In genomic region chr17:35896011-35896587, GRCh38 we compare ENCODE assay signal across 12 cellular contexts. TPM values are rescaled to one million over a fixed set of nuclear protein-coding genes. Genes with fewer than 3 reads are reported as not detected.
DNase-seq lines count a peak whose midpoint lies in the region; ATAC-seq, FAIRE-seq and TF ChIP-seq lines count a peak whose summit lies in the region.
"Had no signal": no experiment of that assay in that cellular context is flagged by ENCODE, and none has a peak within 500 bp of the region (broad histone marks: within the 10 kb centered on the region; RNA-seq: fewer than 3 reads in every experiment).

No MANE protein-coding gene starts in this region.

- in situ Hi-C loops in GM12878 (cut with MboI): no loop called here
- in situ Hi-C loops in transverse colon (cut with MboI; ENCODE audit: low pct_ligation_motif_present in 1 of 4, low pct_unique_long_range_greater_than_20kb in 1 of 4, low sequenced_read_pairs in 3 of 4): no loop called here

- CTCF ChIA-PET in GM12878 (lab: Yijun Ruan, JAX): interaction anchor here (1.1 to 1.6 kb wide), 3 partner anchors 16 to 253 kb away, joined by 3 to 10 read pairs (median 5); partner anchors contain the start of gene CCL5

- 0 out of 2 replicates have a peak, but pooled peaks have one; percentile 1 for TF ChIP-seq RAD21 in GM12878 (IDR thresholded peaks at IDR 0.05; ENCODE audit: insufficient read depth, low read depth, low read length)

- no TSS peak for BruUV-seq in GM12878 (replicated peaks; lab: Mats Ljungman, UMichigan)

- H3K27me3 ChIP-seq in GM12878 (replicated peaks in 1 of 2; ENCODE audit: control insufficient read depth in 2 of 2, insufficient read depth in 2 of 2, low read length in 1 of 2) (no peaks in the 10 kb centered on the region), transverse colon (no peaks in the 10 kb centered on the region), prostate gland (replicated peaks; ENCODE audit: insufficient read depth) (no peaks in the 10 kb centered on the region)
- H3K27me3 ChIP-seq: BLaER1 had no signal

- no peaks in the 10 kb centered on the region for H3K79me2 ChIP-seq in GM12878 (ENCODE audit: control insufficient read depth, insufficient read depth, low read length)

- RAD21 ChIA-PET in GM12878 (lab: Charles Lee; ENCODE audit: unreplicated experiment): interaction anchor here (0.5 to 9.4 kb wide), 6 partner anchors 18 to 194 kb away, joined by 3 to 125 read pairs (median 4); partner anchors contain the start of genes CCL3 and CCL5

- peak; percentile 11 for DNase-seq in stimulated activated CD4-positive, alpha-beta T cell treated with anti-CD3 and anti-CD28 coated beads, Interleukin-15, amount 100 ng/mL, for 24 hours
- DNase-seq in stimulated activated CD4-positive, alpha-beta T cell treated with anti-CD3 and anti-CD28 coated beads, Interleukin-4, amount 100 ng/mL, for 4 hours: no peak
- DNase-seq in NOMO-1 treated with dmso at 0.1 percent for 144 hours (lab: John Stamatoyannopoulos, UW; ENCODE audit: unreplicated experiment) (peak; percentile 67), GM12878 (ENCODE audit: low read depth, low spot score) (no peak), transverse colon (peak; percentile 17), prostate gland (ENCODE audit: low spot score) (no peak), NCI-H1105 treated with DMSO at 0.1 percent for 48 hours (lab: John Stamatoyannopoulos, UW) (no peak), amniotic stem cell (lab: John Stamatoyannopoulos, UW) (no peak)
- DNase-seq: dorsolateral prefrontal cortex had no signal

- TF ChIP-seq POLR2A in GM12878 (IDR thresholded peaks at IDR 0.05; ENCODE audit: low read depth, low read length) (no peak), transverse colon (IDR thresholded peaks at IDR 0.05) (no peak), prostate gland (IDR thresholded peaks at IDR 0.05) (no peak)

- intact Hi-C loops in GM12878 (cut with micrococcal nuclease; ENCODE audit: unreplicated experiment) (no loop called here), transverse colon (cut with DNase I; ENCODE audit: low total_unique reads) (no loop called here), prostate gland (cut with DNase I) (no loop called here)

- TF ChIP-seq EP300 in GM12878 (IDR thresholded peaks at IDR 0.05; ENCODE audit: borderline replicate concordance in 1 of 2, control insufficient read depth in 1 of 2, low read depth in 2 of 2, low read length in 2 of 2): no peak
- no peak for TF ChIP-seq EP300 in transverse colon (IDR thresholded peaks at IDR 0.05; ENCODE audit: low read depth)

- peak overlapping the region; percentile 62 for H2AFZ ChIP-seq in GM12878 (ENCODE audit: control insufficient read depth, low read depth, low read length)

- ATAC-seq in GM12878: peak; percentile 69
- ATAC-seq: Panc1 had no signal

- TF ChIP-seq CTCF in GM12878 (IDR thresholded peaks at IDR 0.05 in 2 of 3, conservative IDR thresholded peaks at IDR 0.05 in 1 of 3; ENCODE audit: control insufficient read depth in 2 of 3, extremely low read depth in 1 of 3, insufficient read depth in 1 of 3, low read depth in 3 of 3, low read length in 3 of 3): no peak
- TF ChIP-seq CTCF in transverse colon (IDR thresholded peaks at IDR 0.05): no peak
- no peak for TF ChIP-seq CTCF in prostate gland (IDR thresholded peaks at IDR 0.05)

- peaks cover 20% of the 10 kb centered on the region for H3K4me1 ChIP-seq in GM12878 (ENCODE audit: control insufficient read depth, insufficient read depth, low read length)
- no peaks in the 10 kb centered on the region for H3K4me1 ChIP-seq in transverse colon
- H3K4me1 ChIP-seq in prostate gland (replicated peaks): no peaks in the 10 kb centered on the region

- WGBS in GM12878 (ENCODE audit: insufficient coverage, insufficient replicate concordance, low lambda C conversion rate, missing lambda C conversion rate): 48% methylated on average over 10 of the region's 10 CpGs
- 65 to 69% methylated on average over 4 to 10 of the region's 10 CpGs for WGBS in transverse colon (ENCODE audit: low coverage in 1 of 2), 2 donors
- WGBS in prostate gland: 91% methylated on average over 10 of the region's 10 CpGs

- SMC1A ChIA-PET in GM12878 (lab: Charles Lee; ENCODE audit: uncharacterized antibody, unreplicated experiment): interaction anchor here (0.9 to 11.3 kb wide), 7 partner anchors 10 to 178 kb away, joined by 3 to 155 read pairs (median 3); partner anchors contain the start of genes CCL5 and RDM1

- H3K4me3 ChIP-seq in GM12878: no peak overlapping the region
- H3K4me3 ChIP-seq in transverse colon: no peak overlapping the region
- no peak overlapping the region for H3K4me3 ChIP-seq in prostate gland
- H3K4me3 ChIP-seq: BLaER1, dorsolateral prefrontal cortex had no signal

- POLR2A ChIA-PET in GM12878 (lab: Charles Lee): interaction anchor here (0.6 to 1.6 kb wide), 5 partner anchors 13 to 200 kb away, joined by 3 to 10 read pairs (median 3); partner anchors contain the start of gene CCL5

- no peak for FAIRE-seq in GM12878 (lab: Jason Lieb, UNC)

- H3K9me3 ChIP-seq in GM12878 (replicated peaks; ENCODE audit: control insufficient read depth, insufficient read depth, low read length) (no peaks in the 10 kb centered on the region; the same call in 2 of the 3 replicates), transverse colon (no peaks in the 10 kb centered on the region), prostate gland (no peaks in the 10 kb centered on the region)
- H3K9me3 ChIP-seq: BLaER1 had no signal

- H3K9ac ChIP-seq in GM12878 (ENCODE audit: control insufficient read depth, insufficient read depth, low read length): no peak overlapping the region
- H3K9ac ChIP-seq: BLaER1 had no signal

- no peaks in the 10 kb centered on the region for H4K20me1 ChIP-seq in GM12878 (ENCODE audit: control insufficient read depth, insufficient read depth)
- H4K20me1 ChIP-seq: BLaER1 had no signal

- peak overlapping the region; percentile 46 for H3K4me2 ChIP-seq in GM12878 (ENCODE audit: control insufficient read depth, insufficient read depth)
- H3K4me2 ChIP-seq: BLaER1 had no signal

- H3K36me3 ChIP-seq in GM12878 (ENCODE audit: control insufficient read depth in 2 of 2, insufficient read depth in 2 of 2, low read length in 1 of 2) (no peaks in the 10 kb centered on the region), transverse colon (no peaks in the 10 kb centered on the region), prostate gland (no peaks in the 10 kb centered on the region)
- H3K36me3 ChIP-seq: BLaER1 had no signal

- 0 out of 2 replicates have a peak overlapping the region, but pooled peaks have one; percentile 45 for H3K27ac ChIP-seq in GM12878 (ENCODE audit: control insufficient read depth, insufficient read depth)
- H3K27ac ChIP-seq in transverse colon: no peak overlapping the region
- no peak overlapping the region for H3K27ac ChIP-seq in prostate gland
- H3K27ac ChIP-seq: BLaER1, dorsolateral prefrontal cortex had no signal

RNA-seq across cellular contexts. Expression of gene CCL5, which starts 15.9 kb away (rescaled TPM):
- 13.2 and 14.2 TPM in 2 replicates for total RNA-seq in GM12878 (2013; cell fraction: nucleolus; rRNA removed)
- total RNA-seq in GM12878 (2014; rRNA removed): 82.0 and 96.3 TPM in 2 replicates
- 75.4 and 79.6 TPM in 2 replicates for total RNA-seq in GM12878 (2014; rRNA removed; fragmentation: Illumina TruSeq; extraction: Trizol)
- 60.2 and 71.7 TPM in 2 replicates for total RNA-seq in GM12878 (2021)
- 24.2 TPM for polyA plus RNA-seq in GM12878 (2011; ENCODE audit: low read depth)
- 166 and 175 TPM in 2 replicates for polyA plus RNA-seq in GM12878 (2011; rRNA removed)
- polyA plus RNA-seq in GM12878 (2011; cell fraction: cytosol; rRNA removed): 161 and 226 TPM in 2 replicates
- 21.7 and 23.4 TPM in 2 replicates for polyA plus RNA-seq in GM12878 (2011; cell fraction: nucleus; rRNA removed)
- 28.6 and 36.4 TPM in 2 replicates for polyA plus RNA-seq in GM12878 (2012)
- polyA plus RNA-seq in GM12878 (2014; fragmentation: Illumina TruSeq; extraction: Trizol): 95.6 and 112 TPM in 2 replicates
- 100 to 1,000 TPM; 139 to 186 TPM for polyA plus RNA-seq in GM12878 (2014; fragmentation: Nextera tagmentation; extraction: Ambion mirVana)
- polyA plus RNA-seq in GM12878 (2014; rRNA removed): 84.0 and 99.6 TPM in 2 replicates
- 10 to 100 TPM; 45.7 to 56.1 TPM for polyA plus RNA-seq in GM12878 (2016; fragmentation: Nextera tagmentation; extraction: Ambion mirVana)
- 62.0 and 109 TPM in 2 replicates for polyA minus RNA-seq in GM12878 (2011; rRNA and poly(A)+ RNA removed)
- 37.3 and 38.6 TPM in 2 replicates for polyA minus RNA-seq in GM12878 (2011; cell fraction: cytosol; rRNA and poly(A)+ RNA removed)
- 4.0 and 6.3 TPM in 2 replicates for polyA minus RNA-seq in GM12878 (2011; cell fraction: nucleus; rRNA and poly(A)+ RNA removed)
- 10 to 100 TPM in 2 of 4 donors, 1 to 10 TPM in 2; 1.8 to 12.8 (median 6.2) TPM for total RNA-seq in transverse colon
- 1 to 10 TPM; 1.2 to 4.5 TPM for total RNA-seq in prostate gland

RNA-seq across cellular contexts. Expression of gene HEATR9, which starts 27.4 kb away (rescaled TPM):
- total RNA-seq in GM12878 (2013; cell fraction: nucleolus; rRNA removed): 0.40 and 0.42 TPM in 2 replicates
- total RNA-seq in GM12878 (2014; rRNA removed) (0.11 TPM in 1 of 2 replicates, not detected in the other), GM12878 (2014; rRNA removed; fragmentation: Illumina TruSeq; extraction: Trizol) (0.04 TPM in 1 of 2 replicates, not detected in the other), GM12878 (2021) (0.21 and 0.53 TPM in 2 replicates), transverse colon (not detected), prostate gland (under 1 TPM in 1 of 2 donors, not detected in 1; 0.40 TPM)
- not detected for polyA plus RNA-seq in GM12878 (2011; ENCODE audit: low read depth)
- polyA plus RNA-seq in GM12878 (2011; rRNA removed) (0.43 and 0.50 TPM in 2 replicates), GM12878 (2014; fragmentation: Illumina TruSeq; extraction: Trizol) (0.08 and 0.12 TPM in 2 replicates), GM12878 (2014; fragmentation: Nextera tagmentation; extraction: Ambion mirVana) (under 1 TPM; 0.11 to 0.14 TPM), GM12878 (2014; rRNA removed) (0.17 and 0.36 TPM in 2 replicates), GM12878 (2016; fragmentation: Nextera tagmentation; extraction: Ambion mirVana) (not detected)
- 0.27 and 0.28 TPM in 2 replicates for polyA plus RNA-seq in GM12878 (2011; cell fraction: cytosol; rRNA removed)
- polyA plus RNA-seq in GM12878 (2011; cell fraction: nucleus; rRNA removed): 1.6 and 2.5 TPM in 2 replicates
- polyA plus RNA-seq in GM12878 (2012): 0.06 TPM in 1 of 2 replicates, not detected in the other
- polyA minus RNA-seq in GM12878 (2011; rRNA and poly(A)+ RNA removed): 0.29 TPM in 1 of 2 replicates, not detected in the other
- not detected in 2 replicates for polyA minus RNA-seq in GM12878 (2011; cell fraction: cytosol; rRNA and poly(A)+ RNA removed)
- polyA minus RNA-seq in GM12878 (2011; cell fraction: nucleus; rRNA and poly(A)+ RNA removed): 0.29 and 0.48 TPM in 2 replicates
- total RNA-seq: LHCN-M2 had no signal

RNA-seq across cellular contexts. Expression of gene RDM1, which starts 34.5 kb away (rescaled TPM):
- total RNA-seq in GM12878 (2013; cell fraction: nucleolus; rRNA removed): 7.0 and 7.8 TPM in 2 replicates
- total RNA-seq in GM12878 (2014; rRNA removed) (5.7 and 8.8 TPM in 2 replicates), GM12878 (2014; rRNA removed; fragmentation: Illumina TruSeq; extraction: Trizol) (5.9 and 8.1 TPM in 2 replicates), GM12878 (2021) (9.7 and 12.1 TPM in 2 replicates), transverse colon (10 to 100 TPM in 1 of 4 donors, not detected in 3; 39.2 TPM), prostate gland (1 to 10 TPM in 1 of 2 donors, not detected in 1; 2.4 TPM)
- polyA plus RNA-seq in GM12878 (2011; ENCODE audit: low read depth): 3.5 TPM
- polyA plus RNA-seq in GM12878 (2011; rRNA removed) (18.4 and 21.8 TPM in 2 replicates), GM12878 (2014; fragmentation: Illumina TruSeq; extraction: Trizol) (9.6 and 11.1 TPM in 2 replicates), GM12878 (2014; fragmentation: Nextera tagmentation; extraction: Ambion mirVana) (10 to 100 TPM; 12.0 to 15.9 TPM), GM12878 (2014; rRNA removed) (6.2 and 8.2 TPM in 2 replicates), GM12878 (2016; fragmentation: Nextera tagmentation; extraction: Ambion mirVana) (10 to 100 TPM; 11.7 to 16.0 TPM)
- 13.6 and 14.1 TPM in 2 replicates for polyA plus RNA-seq in GM12878 (2011; cell fraction: cytosol; rRNA removed)
- 23.8 and 26.1 TPM in 2 replicates for polyA plus RNA-seq in GM12878 (2011; cell fraction: nucleus; rRNA removed)
- polyA plus RNA-seq in GM12878 (2012): 3.9 and 6.2 TPM in 2 replicates
- polyA minus RNA-seq in GM12878 (2011; rRNA and poly(A)+ RNA removed): 6.9 and 9.1 TPM in 2 replicates
- 3.2 and 4.0 TPM in 2 replicates for polyA minus RNA-seq in GM12878 (2011; cell fraction: cytosol; rRNA and poly(A)+ RNA removed)
- 7.0 and 10.0 TPM in 2 replicates for polyA minus RNA-seq in GM12878 (2011; cell fraction: nucleus; rRNA and poly(A)+ RNA removed)

RNA-seq across cellular contexts. Expression of gene LYZL6, which starts 47.4 kb away (rescaled TPM):
- not detected in 2 replicates for total RNA-seq in GM12878 (2013; cell fraction: nucleolus; rRNA removed)
- total RNA-seq in GM12878 (2014; rRNA removed): not detected in 2 replicates
- not detected in 2 replicates for total RNA-seq in GM12878 (2014; rRNA removed; fragmentation: Illumina TruSeq; extraction: Trizol)
- total RNA-seq in GM12878 (2021): not detected in 2 replicates
- not detected for polyA plus RNA-seq in GM12878 (2011; ENCODE audit: low read depth)
- not detected in 2 replicates for polyA plus RNA-seq in GM12878 (2011; rRNA removed)
- polyA plus RNA-seq in GM12878 (2011; cell fraction: cytosol; rRNA removed): not detected in 2 replicates
- polyA plus RNA-seq in GM12878 (2011; cell fraction: nucleus; rRNA removed): not detected in 2 replicates
- polyA plus RNA-seq in GM12878 (2012): not detected in 2 replicates
- polyA plus RNA-seq in GM12878 (2014; fragmentation: Illumina TruSeq; extraction: Trizol): not detected in 2 replicates
- polyA plus RNA-seq in GM12878 (2014; fragmentation: Nextera tagmentation; extraction: Ambion mirVana): not detected
- not detected in 2 replicates for polyA plus RNA-seq in GM12878 (2014; rRNA removed)
- not detected for polyA plus RNA-seq in GM12878 (2016; fragmentation: Nextera tagmentation; extraction: Ambion mirVana)
- not detected in 2 replicates for polyA minus RNA-seq in GM12878 (2011; rRNA and poly(A)+ RNA removed)
- not detected in 2 replicates for polyA minus RNA-seq in GM12878 (2011; cell fraction: cytosol; rRNA and poly(A)+ RNA removed)
- not detected in 2 replicates for polyA minus RNA-seq in GM12878 (2011; cell fraction: nucleus; rRNA and poly(A)+ RNA removed)
- total RNA-seq in transverse colon: not detected
- 1 to 10 TPM in 1 of 2 donors, not detected in 1; 4.4 TPM for total RNA-seq in prostate gland
- total RNA-seq: dorsolateral prefrontal cortex, LHCN-M2 had no signal

Comparison
In these comparisons a context has a peak if more than half of its experiments do, and no peak if none do; other contexts are left out.
1. DNase-seq: peak in stimulated activated CD4-positive, alpha-beta T cell treated with anti-CD3 and anti-CD28 coated beads, Interleukin-15, amount 100 ng/mL, for 24 hours (single experiment), NOMO-1 treated with dmso at 0.1 percent for 144 hours (single experiment) and transverse colon (single experiment); none in stimulated activated CD4-positive, alpha-beta T cell treated with anti-CD3 and anti-CD28 coated beads, Interleukin-4, amount 100 ng/mL, for 4 hours (0 of 2), GM12878 (single experiment), prostate gland (single experiment), NCI-H1105 treated with DMSO at 0.1 percent for 48 hours (single experiment) and amniotic stem cell (single experiment).